Comparison of ENCODE assay signal across 1 cellular context in genomic region chr6:126103993-126104392, GRCh38.
A peak's percentile ranks its signal among the peaks of the same experiment; 100 is the strongest.
TF ChIP-seq lines count a peak whose summit lies in the region.

No MANE protein-coding gene starts in this region.

TF ChIP-seq in K562, 482 proteins besides CTCF, POLR2A, EP300 and RAD21 (continued from another document and continues in another):
- no peak for TF ChIP-seq CUX1 (CRISPR knock-in tag; IDR thresholded peaks at IDR 0.05)
- TF ChIP-seq SMARCC2 (IDR thresholded peaks at IDR 0.05; ENCODE audit: low read depth) = no peak
- TF ChIP-seq RBM17 (IDR thresholded peaks at IDR 0.05; ENCODE audit: borderline replicate concordance, low read depth, low read length) = no peak
- TF ChIP-seq PRMT5 (CRISPR knock-in tag; IDR thresholded peaks at IDR 0.05) = no peak
- peak; percentile 11; the same call in 1 of the 2 replicates for TF ChIP-seq FOXM1 (IDR thresholded peaks at IDR 0.05; ENCODE audit: low read depth)
- TF ChIP-seq FOXM1 (CRISPR knock-in tag; IDR thresholded peaks at IDR 0.05; ENCODE audit: low read depth) = no peak
- no peak for TF ChIP-seq ZNF644 (tag; IDR thresholded peaks at IDR 0.05; ENCODE audit: low read depth)
- no peak for TF ChIP-seq E2F8 (IDR thresholded peaks at IDR 0.05; ENCODE audit: low read depth, partially characterized antibody)
- no peak for TF ChIP-seq MYC (IDR thresholded peaks at IDR 0.05; ENCODE audit: low read depth, low read length)
- no peak for TF ChIP-seq MYC (CRISPR knock-in tag; IDR thresholded peaks at IDR 0.05; ENCODE audit: borderline replicate concordance, low read depth)
- no peak for TF ChIP-seq PTBP1 (IDR thresholded peaks at IDR 0.05; ENCODE audit: low read depth, low read length)
- peak; percentile 42; the same call in 1 of the 2 replicates for TF ChIP-seq POLR2AphosphoS5 (IDR thresholded peaks at IDR 0.05; ENCODE audit: control insufficient read depth, insufficient read depth, low read depth, low read length)
- no peak for TF ChIP-seq ZSCAN32 (CRISPR knock-in tag; IDR thresholded peaks at IDR 0.05)
- no peak for TF ChIP-seq MCM2 (IDR thresholded peaks at IDR 0.05; ENCODE audit: low read depth)
- TF ChIP-seq ZNF589 (CRISPR knock-in tag; IDR thresholded peaks at IDR 0.05; ENCODE audit: low read depth) = no peak
- no peak for TF ChIP-seq ZBTB8A (IDR thresholded peaks at IDR 0.05; ENCODE audit: partially characterized antibody)
- TF ChIP-seq NCOA1 (IDR thresholded peaks at IDR 0.05; ENCODE audit: low read depth) = no peak
- TF ChIP-seq MIER1 (IDR thresholded peaks at IDR 0.05; ENCODE audit: low read depth) = no peak
- TF ChIP-seq, protein P1, sequence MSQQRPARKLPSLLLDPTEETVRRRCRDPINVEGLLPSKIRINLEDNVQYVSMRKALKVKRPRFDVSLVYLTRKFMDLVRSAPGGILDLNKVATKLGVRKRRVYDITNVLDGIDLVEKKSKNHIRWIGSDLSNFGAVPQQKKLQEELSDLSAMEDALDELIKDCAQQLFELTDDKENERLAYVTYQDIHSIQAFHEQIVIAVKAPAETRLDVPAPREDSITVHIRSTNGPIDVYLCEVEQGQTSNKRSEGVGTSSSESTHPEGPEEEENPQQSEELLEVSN (IDR thresholded peaks at IDR 0.05; ENCODE audit: borderline replicate concordance in 1 of 2, extremely low read depth in 1 of 2, insufficient read depth in 1 of 2, insufficient read length in 1 of 2, low read depth in 1 of 2, low read length in 1 of 2, poor library complexity in 1 of 2, severe bottlenecking in 1 of 2) = no peak
- TF ChIP-seq PML (IDR thresholded peaks at IDR 0.05; ENCODE audit: low read length) = peak; percentile 49; the same call in 1 of the 2 replicates
- peak; percentile 49; the same call in 1 of the 2 replicates for TF ChIP-seq KLF16 (IDR thresholded peaks at IDR 0.05)
- TF ChIP-seq, protein P2, sequence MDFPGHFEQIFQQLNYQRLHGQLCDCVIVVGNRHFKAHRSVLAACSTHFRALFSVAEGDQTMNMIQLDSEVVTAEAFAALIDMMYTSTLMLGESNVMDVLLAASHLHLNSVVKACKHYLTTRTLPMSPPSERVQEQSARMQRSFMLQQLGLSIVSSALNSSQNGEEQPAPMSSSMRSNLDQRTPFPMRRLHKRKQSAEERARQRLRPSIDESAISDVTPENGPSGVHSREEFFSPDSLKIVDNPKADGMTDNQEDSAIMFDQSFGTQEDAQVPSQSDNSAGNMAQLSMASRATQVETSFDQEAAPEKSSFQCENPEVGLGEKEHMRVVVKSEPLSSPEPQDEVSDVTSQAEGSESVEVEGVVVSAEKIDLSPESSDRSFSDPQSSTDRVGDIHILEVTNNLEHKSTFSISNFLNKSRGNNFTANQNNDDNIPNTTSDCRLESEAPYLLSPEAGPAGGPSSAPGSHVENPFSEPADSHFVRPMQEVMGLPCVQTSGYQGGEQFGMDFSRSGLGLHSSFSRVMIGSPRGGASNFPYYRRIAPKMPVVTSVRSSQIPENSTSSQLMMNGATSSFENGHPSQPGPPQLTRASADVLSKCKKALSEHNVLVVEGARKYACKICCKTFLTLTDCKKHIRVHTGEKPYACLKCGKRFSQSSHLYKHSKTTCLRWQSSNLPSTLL (IDR thresholded peaks at IDR 0.05) = no peak
- peak in 1 of 2 experiments; percentile 43; a peak in 1 of 4 replicates for TF ChIP-seq KDM1A (IDR thresholded peaks at IDR 0.05)
- no peak for TF ChIP-seq ZNF277 (CRISPR knock-in tag; IDR thresholded peaks at IDR 0.05; ENCODE audit: borderline replicate concordance)
- no peak for TF ChIP-seq ZNF165 (CRISPR knock-in tag; IDR thresholded peaks at IDR 0.05; ENCODE audit: borderline replicate concordance)
- TF ChIP-seq KLF1 (tag; IDR thresholded peaks at IDR 0.05) = no peak
- no peak for TF ChIP-seq ZSCAN29 (IDR thresholded peaks at IDR 0.05)
- TF ChIP-seq YBX1 (IDR thresholded peaks at IDR 0.05) = no peak
- TF ChIP-seq, protein P3, sequence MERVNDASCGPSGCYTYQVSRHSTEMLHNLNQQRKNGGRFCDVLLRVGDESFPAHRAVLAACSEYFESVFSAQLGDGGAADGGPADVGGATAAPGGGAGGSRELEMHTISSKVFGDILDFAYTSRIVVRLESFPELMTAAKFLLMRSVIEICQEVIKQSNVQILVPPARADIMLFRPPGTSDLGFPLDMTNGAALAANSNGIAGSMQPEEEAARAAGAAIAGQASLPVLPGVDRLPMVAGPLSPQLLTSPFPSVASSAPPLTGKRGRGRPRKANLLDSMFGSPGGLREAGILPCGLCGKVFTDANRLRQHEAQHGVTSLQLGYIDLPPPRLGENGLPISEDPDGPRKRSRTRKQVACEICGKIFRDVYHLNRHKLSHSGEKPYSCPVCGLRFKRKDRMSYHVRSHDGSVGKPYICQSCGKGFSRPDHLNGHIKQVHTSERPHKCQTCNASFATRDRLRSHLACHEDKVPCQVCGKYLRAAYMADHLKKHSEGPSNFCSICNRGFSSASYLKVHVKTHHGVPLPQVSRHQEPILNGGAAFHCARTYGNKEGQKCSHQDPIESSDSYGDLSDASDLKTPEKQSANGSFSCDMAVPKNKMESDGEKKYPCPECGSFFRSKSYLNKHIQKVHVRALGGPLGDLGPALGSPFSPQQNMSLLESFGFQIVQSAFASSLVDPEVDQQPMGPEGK (CRISPR knock-in tag; IDR thresholded peaks at IDR 0.05; ENCODE audit: borderline replicate concordance) = no peak
- no peak for TF ChIP-seq TBL1XR1 (IDR thresholded peaks at IDR 0.05; ENCODE audit: low read length in 2 of 2)
- no peak for TF ChIP-seq MCM7 (IDR thresholded peaks at IDR 0.05)
- peak; percentile 87 for TF ChIP-seq CBFA2T3 (IDR thresholded peaks at IDR 0.05)
- TF ChIP-seq, protein P4, sequence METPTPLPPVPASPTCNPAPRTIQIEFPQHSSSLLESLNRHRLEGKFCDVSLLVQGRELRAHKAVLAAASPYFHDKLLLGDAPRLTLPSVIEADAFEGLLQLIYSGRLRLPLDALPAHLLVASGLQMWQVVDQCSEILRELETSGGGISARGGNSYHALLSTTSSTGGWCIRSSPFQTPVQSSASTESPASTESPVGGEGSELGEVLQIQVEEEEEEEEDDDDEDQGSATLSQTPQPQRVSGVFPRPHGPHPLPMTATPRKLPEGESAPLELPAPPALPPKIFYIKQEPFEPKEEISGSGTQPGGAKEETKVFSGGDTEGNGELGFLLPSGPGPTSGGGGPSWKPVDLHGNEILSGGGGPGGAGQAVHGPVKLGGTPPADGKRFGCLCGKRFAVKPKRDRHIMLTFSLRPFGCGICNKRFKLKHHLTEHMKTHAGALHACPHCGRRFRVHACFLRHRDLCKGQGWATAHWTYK (CRISPR knock-in tag; IDR thresholded peaks at IDR 0.05) = no peak
- no peak for TF ChIP-seq NFRKB (IDR thresholded peaks at IDR 0.05; ENCODE audit: low read depth)
- TF ChIP-seq MTA2 (IDR thresholded peaks at IDR 0.05; ENCODE audit: low read depth) = peak; percentile 47; the same call in 1 of the 2 replicates
- TF ChIP-seq PYGO2 (tag; IDR thresholded peaks at IDR 0.05) = no peak
- no peak for TF ChIP-seq ZNF444 (CRISPR knock-in tag; IDR thresholded peaks at IDR 0.05)
- no peak for TF ChIP-seq CBFB (CRISPR knock-in tag; IDR thresholded peaks at IDR 0.05)
- TF ChIP-seq TAL1 (IDR thresholded peaks at IDR 0.05) = peak; percentile 79
- no peak for TF ChIP-seq NFE2 (IDR thresholded peaks at IDR 0.05; ENCODE audit: low read depth)
- no peak for TF ChIP-seq NR3C1 (CRISPR knock-in tag; IDR thresholded peaks at IDR 0.05)
- peak; percentile 67; the same call in 1 of the 2 replicates for TF ChIP-seq CTBP1 (IDR thresholded peaks at IDR 0.05; ENCODE audit: borderline replicate concordance)
- TF ChIP-seq, protein P5, sequence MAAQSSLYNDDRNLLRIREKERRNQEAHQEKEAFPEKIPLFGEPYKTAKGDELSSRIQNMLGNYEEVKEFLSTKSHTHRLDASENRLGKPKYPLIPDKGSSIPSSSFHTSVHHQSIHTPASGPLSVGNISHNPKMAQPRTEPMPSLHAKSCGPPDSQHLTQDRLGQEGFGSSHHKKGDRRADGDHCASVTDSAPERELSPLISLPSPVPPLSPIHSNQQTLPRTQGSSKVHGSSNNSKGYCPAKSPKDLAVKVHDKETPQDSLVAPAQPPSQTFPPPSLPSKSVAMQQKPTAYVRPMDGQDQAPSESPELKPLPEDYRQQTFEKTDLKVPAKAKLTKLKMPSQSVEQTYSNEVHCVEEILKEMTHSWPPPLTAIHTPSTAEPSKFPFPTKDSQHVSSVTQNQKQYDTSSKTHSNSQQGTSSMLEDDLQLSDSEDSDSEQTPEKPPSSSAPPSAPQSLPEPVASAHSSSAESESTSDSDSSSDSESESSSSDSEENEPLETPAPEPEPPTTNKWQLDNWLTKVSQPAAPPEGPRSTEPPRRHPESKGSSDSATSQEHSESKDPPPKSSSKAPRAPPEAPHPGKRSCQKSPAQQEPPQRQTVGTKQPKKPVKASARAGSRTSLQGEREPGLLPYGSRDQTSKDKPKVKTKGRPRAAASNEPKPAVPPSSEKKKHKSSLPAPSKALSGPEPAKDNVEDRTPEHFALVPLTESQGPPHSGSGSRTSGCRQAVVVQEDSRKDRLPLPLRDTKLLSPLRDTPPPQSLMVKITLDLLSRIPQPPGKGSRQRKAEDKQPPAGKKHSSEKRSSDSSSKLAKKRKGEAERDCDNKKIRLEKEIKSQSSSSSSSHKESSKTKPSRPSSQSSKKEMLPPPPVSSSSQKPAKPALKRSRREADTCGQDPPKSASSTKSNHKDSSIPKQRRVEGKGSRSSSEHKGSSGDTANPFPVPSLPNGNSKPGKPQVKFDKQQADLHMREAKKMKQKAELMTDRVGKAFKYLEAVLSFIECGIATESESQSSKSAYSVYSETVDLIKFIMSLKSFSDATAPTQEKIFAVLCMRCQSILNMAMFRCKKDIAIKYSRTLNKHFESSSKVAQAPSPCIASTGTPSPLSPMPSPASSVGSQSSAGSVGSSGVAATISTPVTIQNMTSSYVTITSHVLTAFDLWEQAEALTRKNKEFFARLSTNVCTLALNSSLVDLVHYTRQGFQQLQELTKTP (IDR thresholded peaks at IDR 0.05; ENCODE audit: low read depth in 1 of 2, partially characterized antibody in 2 of 2) = no peak
- no peak for TF ChIP-seq KDM2B (CRISPR knock-in tag; IDR thresholded peaks at IDR 0.05)
